13 cellular contexts compared by ENCODE assay signal in the genomic region with DNA sequence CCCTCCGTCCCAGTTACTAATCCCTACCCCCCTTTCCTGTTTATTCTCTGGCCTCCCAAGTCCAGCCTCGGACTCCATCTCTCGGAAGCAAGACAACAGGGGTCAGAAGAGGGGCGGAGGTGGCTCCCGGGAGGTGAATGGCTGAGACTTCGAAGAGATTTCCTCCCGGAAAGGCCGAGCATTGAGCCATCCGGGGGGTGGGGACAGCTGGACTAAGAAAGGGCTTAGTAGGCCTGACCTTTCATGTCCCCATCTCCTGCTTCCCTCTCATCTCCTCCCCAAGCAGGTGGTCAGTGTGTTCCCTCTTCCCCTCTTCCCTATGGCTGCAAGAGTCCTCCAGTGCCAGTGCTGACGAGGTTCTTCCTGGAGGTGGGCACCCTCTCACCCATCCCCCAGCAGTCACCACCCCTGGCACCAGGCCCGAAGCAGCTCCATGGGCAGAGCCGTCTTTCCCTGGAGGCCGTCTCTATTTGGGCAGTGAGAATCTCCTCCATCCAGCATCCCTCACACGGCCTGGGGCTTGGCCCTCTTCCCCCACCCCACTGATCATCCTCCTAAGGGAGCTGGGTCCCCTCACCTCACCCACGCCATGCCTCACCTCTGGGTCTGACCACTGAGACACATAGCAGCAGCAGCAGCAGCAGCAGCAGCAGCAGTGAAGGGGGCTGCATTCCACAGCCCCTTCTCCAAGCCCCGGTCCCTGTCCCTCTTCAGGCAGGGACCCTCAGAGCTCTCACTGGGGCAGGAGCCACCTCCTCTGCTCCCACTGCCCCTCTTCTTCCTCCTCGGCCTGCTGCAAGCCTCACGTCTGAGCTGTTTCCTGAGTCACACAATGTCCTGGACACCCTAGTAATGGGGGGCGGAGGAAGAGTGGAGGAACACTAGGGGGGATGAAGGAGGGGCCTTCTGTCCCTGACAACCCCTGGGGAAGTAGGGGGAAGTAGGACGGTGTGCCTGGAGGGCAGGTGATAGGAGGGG. TPM values are rescaled to one million over a fixed set of nuclear protein-coding genes. Genes with fewer than 3 reads are reported as not detected.
DNase-seq lines count a peak whose midpoint lies in the region; ATAC-seq and TF ChIP-seq lines count a peak whose summit lies in the region.
"Had no signal": no experiment of that assay in that cellular context is flagged by ENCODE, and none has a peak within 500 bp of the region (broad histone marks: within the 10 kb centered on the region; RNA-seq: fewer than 3 reads in every experiment).

NOTCH4 (minus strand) TSS at position 810 of the 978 bp plus-strand sequence; CDS start at position 671, 139 bp downstream.

- CTCF ChIA-PET in MCF 10A (lab: Yijun Ruan, JAX) = interaction anchor here (0.6 to 1.0 kb wide), 2 partner anchors 21 to 543 kb away, joined by 3 to 6 read pairs; partner anchors contain the start of gene LY6G5C

- H3K27ac Mint-ChIP-seq in MCF 10A (ENCODE audit: low read depth, unreplicated experiment) = no peak within 1 kb of the TSS
- H3K27ac Mint-ChIP-seq: endodermal cell had no signal

- no peak within 1 kb of the TSS for H3K9ac ChIP-seq in parathyroid adenoma

- H2AFZ ChIP-seq in parathyroid adenoma = no peak within 1 kb of the TSS

- H3K36me3 ChIP-seq in breast epithelium (no peaks in the 10 kb centered on the region), parathyroid adenoma (ENCODE audit: control insufficient read depth, insufficient read depth, low read length) (no peaks in the 10 kb centered on the region), vagina (no peaks in the 10 kb centered on the region)

- H3K27me3 ChIP-seq in breast epithelium (no peaks in the 10 kb centered on the region), parathyroid adenoma (ENCODE audit: control insufficient read depth, insufficient read depth, low read length) (no peaks in the 10 kb centered on the region), vagina (no peaks in the 10 kb centered on the region)

- H3K36me3 Mint-ChIP-seq in MCF 10A (ENCODE audit: insufficient read depth, unreplicated experiment) = no peaks in the 10 kb centered on the region

- H3K79me2 ChIP-seq in parathyroid adenoma = no peaks in the 10 kb centered on the region

- TF ChIP-seq CTCF in breast epithelium (IDR thresholded peaks at IDR 0.05) = no peak
- no peak for TF ChIP-seq CTCF in MCF 10A (IDR thresholded peaks at IDR 0.05; ENCODE audit: unreplicated experiment)
- TF ChIP-seq CTCF in parathyroid adenoma (IDR thresholded peaks at IDR 0.05) = no peak
- no peak for TF ChIP-seq CTCF in vagina (IDR thresholded peaks at IDR 0.05)

- POLR2A ChIA-PET in MCF 10A (lab: Yijun Ruan, JAX) = no interaction called here

- H3K9me3 ChIP-seq in breast epithelium (no peaks in the 10 kb centered on the region), parathyroid adenoma (ENCODE audit: control insufficient read depth, low read length) (no peaks in the 10 kb centered on the region), vagina (no peaks in the 10 kb centered on the region)

- peak within 1 kb of the TSS; percentile 35 for H3K4me2 ChIP-seq in parathyroid adenoma (ENCODE audit: low read length)

- H3K4me1 ChIP-seq in breast epithelium (no peaks in the 10 kb centered on the region), parathyroid adenoma (no peaks in the 10 kb centered on the region), vagina (no peaks in the 10 kb centered on the region)

- H3K27ac ChIP-seq in breast epithelium = peak within 1 kb of the TSS; percentile 66 to 89
- peak within 1 kb of the TSS; percentile 54 for H3K27ac ChIP-seq in parathyroid adenoma
- H3K27ac ChIP-seq in vagina = peak within 1 kb of the TSS; percentile 27

- H3K9me3 Mint-ChIP-seq in MCF 10A (ENCODE audit: unreplicated experiment) = no peaks in the 10 kb centered on the region
- H3K9me3 Mint-ChIP-seq: endodermal cell had no signal

- H3K4me3 Mint-ChIP-seq in MCF 10A (ENCODE audit: unreplicated experiment) = no peak within 1 kb of the TSS
- H3K4me3 Mint-ChIP-seq: endodermal cell had no signal

- TF ChIP-seq POLR2A in breast epithelium (IDR thresholded peaks at IDR 0.05) (no peak), vagina (IDR thresholded peaks at IDR 0.05) (no peak)

- ATAC-seq in Right ventricle myocardium inferior (peak; percentile 33), HG02623 (IDR thresholded peaks at IDR 0.05; ENCODE audit: unreplicated experiment) (no peak), HG02571 (IDR thresholded peaks at IDR 0.05; ENCODE audit: unreplicated experiment) (no peak)

- intact Hi-C loops in breast epithelium (cut with DNase I; ENCODE audit: low total_unique reads) = no loop called here
- intact Hi-C loops in MCF 10A (cut with micrococcal nuclease) = no loop called here
- intact Hi-C loops in Right ventricle myocardium inferior (cut with DNase I) = no loop called here
- intact Hi-C loops in vagina (cut with DNase I) = no loop called here

- no TSS peak for BruUV-seq in MCF 10A (replicated peaks; lab: Mats Ljungman, UMichigan)

- H3K27me3 Mint-ChIP-seq in MCF 10A (ENCODE audit: insufficient read depth, unreplicated experiment) = peaks cover 38% of the 10 kb centered on the region

- DNase-seq in breast epithelium (ENCODE audit: low spot score in 2 of 2) (no peak), MCF 10A (ENCODE audit: unreplicated experiment) (no peak), Right ventricle myocardium inferior (ENCODE audit: missing footprints) (no peak), vagina (ENCODE audit: extremely low spot score in 2 of 2) (no peak), OCI-M1 (lab: John Stamatoyannopoulos, UW) (no peak)
- DNase-seq: amniotic stem cell; endodermal cell; KBM-7; stimulated activated naive CD4-positive, alpha-beta T cell treated with Interleukin-2 at 50 U/mL for 16 hours; T-helper 9 cell had no signal

- peaks cover 5% of the 10 kb centered on the region for H3K4me1 Mint-ChIP-seq in MCF 10A (ENCODE audit: insufficient read depth, unreplicated experiment)

- H3K4me3 ChIP-seq in breast epithelium (peak within 1 kb of the TSS; percentile 16 to 57 (median 40)), parathyroid adenoma (ENCODE audit: low read depth, low read length) (peak within 1 kb of the TSS; percentile 25), vagina (peak within 1 kb of the TSS in 1 of 2 donors; percentile 16)

RNA-seq across cellular contexts. Expression of gene NOTCH4, which starts in this region (rescaled TPM):
- total RNA-seq in breast epithelium = 10 to 100 TPM; 20.8 to 47.9 (median 23.8) TPM
- total RNA-seq in MCF 10A (2022) = not detected in 2 replicates
- 24.4 TPM for total RNA-seq in Right ventricle myocardium inferior
- 18.2 TPM for total RNA-seq in vagina

Comparison
In these comparisons a context has a peak if more than half of its experiments do, and no peak if none do; other contexts are left out.
1. RNA of gene NOTCH4 (total RNA-seq): 24.4 TPM in Right ventricle myocardium inferior (single experiment), 20.8 to 47.9 TPM in breast epithelium and 18.2 TPM in vagina (single experiment); not detected in MCF 10A; every median in the first group is over 10 times any median in the second.
2. H3K27ac ChIP-seq: peak in every context shown above with its lines; median percentile 78 in breast epithelium; 54 in parathyroid adenoma; 27 in vagina.